Comparison of ENCODE assay signal across 21 cellular contexts in genomic region chr10:14548474-14548873, GRCh38.
DNase-seq lines count a peak whose midpoint lies in the region; FAIRE-seq and TF ChIP-seq lines count a peak whose summit lies in the region.
"Had no signal": no experiment of that assay in that cellular context is flagged by ENCODE, and none has a peak within 500 bp of the region (broad histone marks: within the 10 kb centered on the region; RNA-seq: fewer than 3 reads in every experiment).

No MANE protein-coding gene starts in this region.

- DNase-seq in activated naive CD8-positive, alpha-beta T cell treated with anti-CD3 and anti-CD28 coated beads for 36 hours = no peak
- DNase-seq in substantia nigra (lab: John Stamatoyannopoulos, UW) = peak in 1 of 49 donors; percentile 31
- no peak for DNase-seq in NCI-H146 (lab: John Stamatoyannopoulos, UW)
- no peak for DNase-seq in small intestine
- DNase-seq in MCF 10A (ENCODE audit: unreplicated experiment) = no peak
- DNase-seq: ACHN; activated CD4-positive, CD25-positive, alpha-beta regulatory T cell; DMS53; NCI-H524 treated with DMSO at 0.1 percent for 48 hours; occipital lobe; RPMI8226; stimulated activated CD8-positive, alpha-beta memory T cell treated with anti-CD3 and anti-CD28 coated beads, Interleukin-4, amount 100 ng/mL, for 48 hours; T-helper 9 cell had no signal

- peaks cover 92% of the 10 kb centered on the region for H3K79me2 ChIP-seq in OCI-LY1 (ENCODE audit: insufficient read depth, low read length)

- H3K27ac ChIP-seq in OCI-LY1 (ENCODE audit: low read depth, low read length, poor library complexity, severe bottlenecking) (peak overlapping the region; percentile 44), substantia nigra (ENCODE audit: low read depth, low read length, poor library complexity, severe bottlenecking) (peak overlapping the region; percentile 65), small intestine (ENCODE audit: low read depth in 1 of 2, low read length in 1 of 2) (no peak overlapping the region)
- H3K27ac ChIP-seq: SK-N-MC had no signal

- TF ChIP-seq CTCF in OCI-LY1 (IDR thresholded peaks at IDR 0.05; ENCODE audit: low read length) = no peak
- no peak for TF ChIP-seq CTCF in MCF 10A (IDR thresholded peaks at IDR 0.05; ENCODE audit: unreplicated experiment)

- H3K9me3 ChIP-seq in OCI-LY1 (ENCODE audit: low read length) = no peaks in the 10 kb centered on the region
- no peaks in the 10 kb centered on the region for H3K9me3 ChIP-seq in iPS-15b (ENCODE audit: control insufficient read depth, insufficient read depth, low read length)
- no peaks in the 10 kb centered on the region for H3K9me3 ChIP-seq in small intestine (ENCODE audit: control insufficient read depth, low read depth)
- H3K9me3 ChIP-seq: thoracic aorta had no signal

- FAIRE-seq in small intestine (lab: Jason Lieb, UNC) = no peak

- no TSS peak for BruUV-seq in MCF 10A (replicated peaks; lab: Mats Ljungman, UMichigan)

- POLR2A ChIA-PET in MCF 10A (lab: Yijun Ruan, JAX) = no interaction called here

- H3K27me3 Mint-ChIP-seq in activated naive CD8-positive, alpha-beta T cell = no peaks in the 10 kb centered on the region
- no peaks in the 10 kb centered on the region for H3K27me3 Mint-ChIP-seq in activated naive CD8-positive, alpha-beta T cell treated with anti-CD3 and anti-CD28 coated beads for 36 hours
- H3K27me3 Mint-ChIP-seq in MCF 10A (ENCODE audit: insufficient read depth, unreplicated experiment) = no peaks in the 10 kb centered on the region
- H3K27me3 Mint-ChIP-seq: brain had no signal

- intact Hi-C loops in MCF 10A (cut with micrococcal nuclease) = no loop called here

- H3K4me1 ChIP-seq in OCI-LY1 (ENCODE audit: insufficient read depth, low read length, severe bottlenecking) (peaks cover 87% of the 10 kb centered on the region), iPS-15b (ENCODE audit: control insufficient read depth, insufficient read depth, low read length) (peaks cover 3% of the 10 kb centered on the region), small intestine (ENCODE audit: control insufficient read depth in 2 of 2, insufficient read depth in 1 of 2, low read depth in 1 of 2, low read length in 1 of 2) (peaks cover 7 to 18% of the 10 kb centered on the region in 2 donors)

- H3K4me3 Mint-ChIP-seq in activated naive CD8-positive, alpha-beta T cell = no peak overlapping the region
- no peak overlapping the region for H3K4me3 Mint-ChIP-seq in activated naive CD8-positive, alpha-beta T cell treated with anti-CD3 and anti-CD28 coated beads for 36 hours
- H3K4me3 Mint-ChIP-seq in MCF 10A (ENCODE audit: unreplicated experiment) = no peak overlapping the region
- H3K4me3 Mint-ChIP-seq: brain, CD14-positive monocyte, endodermal cell had no signal

- no peak overlapping the region for H3K4me3 ChIP-seq in OCI-LY1 (ENCODE audit: low read depth, low read length, poor library complexity, severe bottlenecking)
- H3K4me3 ChIP-seq in iPS-15b (ENCODE audit: low read depth, low read length) = peak overlapping the region; percentile 18
- H3K4me3 ChIP-seq in small intestine (ENCODE audit: low read depth in 1 of 2, low read length in 2 of 2) = no peak overlapping the region
- H3K4me3 ChIP-seq: SK-N-MC, thoracic aorta had no signal

- H3K36me3 Mint-ChIP-seq in activated naive CD8-positive, alpha-beta T cell = peaks cover 20% of the 10 kb centered on the region
- peaks cover 67% of the 10 kb centered on the region for H3K36me3 Mint-ChIP-seq in activated naive CD8-positive, alpha-beta T cell treated with anti-CD3 and anti-CD28 coated beads for 36 hours
- H3K36me3 Mint-ChIP-seq in MCF 10A (ENCODE audit: insufficient read depth, unreplicated experiment) = no peaks in the 10 kb centered on the region

- WGBS in small intestine, 3 donors = 89 to 91% (median 89%) methylated on average over 9 to 11 of the region's 11 CpGs

- H3K9ac ChIP-seq in OCI-LY1 (ENCODE audit: low read length) = no peak overlapping the region
- no peak overlapping the region for H3K9ac ChIP-seq in iPS-15b (ENCODE audit: low read depth, low read length)

- H3K27me3 ChIP-seq in OCI-LY1 (ENCODE audit: insufficient read depth, low read length) = no peaks in the 10 kb centered on the region
- H3K27me3 ChIP-seq in iPS-15b (ENCODE audit: control insufficient read depth, insufficient read depth, low read length) = no peaks in the 10 kb centered on the region
- H3K27me3 ChIP-seq in small intestine (ENCODE audit: control insufficient read depth in 2 of 2, insufficient read depth in 2 of 2, low read length in 2 of 2) = no peaks in the 10 kb centered on the region

- CTCF ChIA-PET in MCF 10A (lab: Yijun Ruan, JAX) = interaction anchor here (1.6 to 2.1 kb wide), 2 partner anchors 11 to 289 kb away, joined by 7 to 12 read pairs; partner anchors contain the start of genes CDNF, HSPA14 and MSANTD7

- H3F3A ChIP-seq in OCI-LY1 (ENCODE audit: insufficient read depth, low read length) = no peaks in the 10 kb centered on the region

- no peaks in the 10 kb centered on the region for H3K9me2 ChIP-seq in OCI-LY1 (ENCODE audit: low read depth, low read length)

- H3K4me1 Mint-ChIP-seq in activated naive CD8-positive, alpha-beta T cell (ENCODE audit: low read depth) = peaks cover 94% of the 10 kb centered on the region
- H3K4me1 Mint-ChIP-seq in activated naive CD8-positive, alpha-beta T cell treated with anti-CD3 and anti-CD28 coated beads for 36 hours = peaks cover 82% of the 10 kb centered on the region
- H3K4me1 Mint-ChIP-seq in MCF 10A (ENCODE audit: insufficient read depth, unreplicated experiment) = no peaks in the 10 kb centered on the region

- no peak overlapping the region; the same call in 1 of the 2 replicates for H3K4me2 ChIP-seq in OCI-LY1 (ENCODE audit: low read length)

- H3K36me3 ChIP-seq in OCI-LY1 (ENCODE audit: insufficient read depth, low read length) (peaks cover 50% of the 10 kb centered on the region; the same call in 1 of the 2 replicates), iPS-15b (ENCODE audit: control insufficient read depth, insufficient read depth, low read length) (no peaks in the 10 kb centered on the region), small intestine (ENCODE audit: control insufficient read depth in 2 of 2, insufficient read depth in 2 of 2, low read length in 2 of 2) (no peaks in the 10 kb centered on the region)
- H3K36me3 ChIP-seq: thoracic aorta had no signal

- no peaks in the 10 kb centered on the region for H3K9me3 Mint-ChIP-seq in activated naive CD8-positive, alpha-beta T cell (ENCODE audit: low read depth)
- no peaks in the 10 kb centered on the region for H3K9me3 Mint-ChIP-seq in activated naive CD8-positive, alpha-beta T cell treated with anti-CD3 and anti-CD28 coated beads for 36 hours
- no peaks in the 10 kb centered on the region for H3K9me3 Mint-ChIP-seq in MCF 10A (ENCODE audit: unreplicated experiment)
- H3K9me3 Mint-ChIP-seq: CD14-positive monocyte, endodermal cell had no signal

- no peak overlapping the region for H2AFZ ChIP-seq in OCI-LY1 (ENCODE audit: low read length)

- no peaks in the 10 kb centered on the region for H4K20me1 ChIP-seq in OCI-LY1 (ENCODE audit: insufficient read depth, low read length)

- peak overlapping the region; percentile 79 for H3K27ac Mint-ChIP-seq in activated naive CD8-positive, alpha-beta T cell
- no peak overlapping the region for H3K27ac Mint-ChIP-seq in activated naive CD8-positive, alpha-beta T cell treated with anti-CD3 and anti-CD28 coated beads for 36 hours
- no peak overlapping the region for H3K27ac Mint-ChIP-seq in MCF 10A (ENCODE audit: low read depth, unreplicated experiment)

Comparison
In these comparisons a context has a peak if more than half of its experiments do, and no peak if none do; other contexts are left out.
1. H3K27ac ChIP-seq: peak in OCI-LY1 (single experiment) and substantia nigra (single experiment); none in small intestine (0 of 2).